ENCODE assay signal across 9 cellular contexts in genomic region chr6:85461806-85462185, GRCh38. TPM values are rescaled to one million over a fixed set of nuclear protein-coding genes. Genes with fewer than 3 reads are reported as not detected.
A peak's percentile ranks its signal among the peaks of the same experiment; 100 is the strongest.
DNase-seq lines count a peak whose midpoint lies in the region; ATAC-seq and TF ChIP-seq lines count a peak whose summit lies in the region.
"Had no signal": no experiment of that assay in that cellular context is flagged by ENCODE, and none has a peak within 500 bp of the region (broad histone marks: within the 10 kb centered on the region; RNA-seq: fewer than 3 reads in every experiment).

No MANE protein-coding gene starts in this region.

- H3K27ac Mint-ChIP-seq in activated naive CD8-positive, alpha-beta T cell treated with anti-CD3 and anti-CD28 coated beads, Interleukin-2, amount 50 U/mL, for 24 hours = peak overlapping the region; percentile 96

- peak overlapping the region; percentile 48 for H3K4me3 Mint-ChIP-seq in activated naive CD8-positive, alpha-beta T cell treated with anti-CD3 and anti-CD28 coated beads, Interleukin-2, amount 50 U/mL, for 24 hours

- H3K9me3 ChIP-seq in gastrocnemius medialis = no peaks in the 10 kb centered on the region

- in situ Hi-C loops in gastrocnemius medialis (cut with MboI; ENCODE audit: low sequenced_read_pairs in 4 of 4) = no loop called here

- no peak overlapping the region for H3K4me3 ChIP-seq in gastrocnemius medialis

- TF ChIP-seq POLR2A in gastrocnemius medialis (IDR thresholded peaks at IDR 0.05) = no peak

- no peak for DNase-seq in activated naive CD8-positive, alpha-beta T cell treated with anti-CD3 and anti-CD28 coated beads, Interleukin-2, amount 50 U/mL, for 24 hours
- DNase-seq in gastrocnemius medialis = no peak
- DNase-seq in omental fat pad (ENCODE audit: low spot score) = no peak
- no peak for DNase-seq in activated CD4-positive, CD25-positive, alpha-beta regulatory T cell treated with anti-CD3 and anti-CD28 coated beads, Interleukin-2, amount 50 U/mL, for 72 hours
- no peak for DNase-seq in NCI-H1417 treated with DMSO at 0.1 percent for 48 hours (lab: John Stamatoyannopoulos, UW)
- DNase-seq: stimulated activated CD4-positive, alpha-beta T cell treated with anti-CD3 and anti-CD28 coated beads, Interleukin-2, amount 100 ng/mL, for 24 hours had no signal

- peaks cover 100% of the 10 kb centered on the region for H3K4me1 Mint-ChIP-seq in activated naive CD8-positive, alpha-beta T cell treated with anti-CD3 and anti-CD28 coated beads, Interleukin-2, amount 50 U/mL, for 24 hours

- H3K9me3 Mint-ChIP-seq in activated naive CD8-positive, alpha-beta T cell treated with anti-CD3 and anti-CD28 coated beads, Interleukin-2, amount 50 U/mL, for 24 hours = no peaks in the 10 kb centered on the region

- H3K36me3 ChIP-seq in gastrocnemius medialis = no peaks in the 10 kb centered on the region

- no peaks in the 10 kb centered on the region for H3K27me3 Mint-ChIP-seq in activated naive CD8-positive, alpha-beta T cell treated with anti-CD3 and anti-CD28 coated beads, Interleukin-2, amount 50 U/mL, for 24 hours

- intact Hi-C loops in gastrocnemius medialis (cut with DNase I; ENCODE audit: low total_unique reads) = no loop called here

- TF ChIP-seq CTCF in gastrocnemius medialis (IDR thresholded peaks at IDR 0.05 in 4 of 5, conservative IDR thresholded peaks at IDR 0.05 in 1 of 5) = no peak
- no peak for TF ChIP-seq CTCF in omental fat pad (IDR thresholded peaks at IDR 0.05)

- H3K4me1 ChIP-seq in gastrocnemius medialis = peaks cover 7 to 9% of the 10 kb centered on the region in 2 donors

- H3K27ac ChIP-seq in gastrocnemius medialis = peak overlapping the region in 3 of 4 donors; percentile 26 to 50 (median 37)

- no peaks in the 10 kb centered on the region for H3K27me3 ChIP-seq in gastrocnemius medialis

- peaks cover under 1% of the 10 kb centered on the region for H3K36me3 Mint-ChIP-seq in activated naive CD8-positive, alpha-beta T cell treated with anti-CD3 and anti-CD28 coated beads, Interleukin-2, amount 50 U/mL, for 24 hours (ENCODE audit: low read depth)

- ATAC-seq in GM19023 (IDR thresholded peaks at IDR 0.05; ENCODE audit: unreplicated experiment) = peak; percentile 6
- peak; percentile 1 for ATAC-seq in HG03025 (IDR thresholded peaks at IDR 0.05; ENCODE audit: low FRiP score, unreplicated experiment)
- ATAC-seq in activated naive CD8-positive, alpha-beta T cell treated with anti-CD3 and anti-CD28 coated beads, Interleukin-2, amount 50 U/mL, for 24 hours = peak; percentile 0
- no peak for ATAC-seq in gastrocnemius medialis
- ATAC-seq in GM19324 (IDR thresholded peaks at IDR 0.05; ENCODE audit: low FRiP score, unreplicated experiment) = no peak
- no peak for ATAC-seq in omental fat pad (ENCODE audit: low FRiP score)

RNA-seq across cellular contexts. Expression of gene NT5E, which starts 11.9 kb away (rescaled TPM):
- total RNA-seq in gastrocnemius medialis = 1 to 10 TPM in 3 of 4 donors, under 1 TPM in 1; 0.82 to 4.3 (median 2.8) TPM
- total RNA-seq in omental fat pad = 10 to 100 TPM; 11.4 to 28.6 (median 18.2) TPM

Comparison
In these comparisons a context has a peak if more than half of its experiments do, and no peak if none do; other contexts are left out.
1. ATAC-seq: peak in GM19023 (single experiment), HG03025 (single experiment) and activated naive CD8-positive, alpha-beta T cell treated with anti-CD3 and anti-CD28 coated beads, Interleukin-2, amount 50 U/mL, for 24 hours (single experiment); none in gastrocnemius medialis (0 of 2), GM19324 (single experiment) and omental fat pad (single experiment).